8 cellular contexts compared by ENCODE assay signal in genomic region chr7:107725138-107725740, GRCh38. TPM values are rescaled to one million over a fixed set of nuclear protein-coding genes. Genes with fewer than 3 reads are reported as not detected.
DNase-seq lines count a peak whose midpoint lies in the region; ATAC-seq, FAIRE-seq and TF ChIP-seq lines count a peak whose summit lies in the region.

No MANE protein-coding gene starts in this region.

- H3K4me1 Mint-ChIP-seq in endothelial cell (ENCODE audit: unreplicated experiment) (peaks cover 6% of the 10 kb centered on the region), nephron progenitor cell (no peaks in the 10 kb centered on the region)

- TF ChIP-seq CTCF in endothelial cell (IDR thresholded peaks at IDR 0.05; ENCODE audit: unreplicated experiment) = peak; percentile 87
- peak; percentile 80 for TF ChIP-seq CTCF in nephron progenitor cell (IDR thresholded peaks at IDR 0.05)
- peak; percentile 71 for TF ChIP-seq CTCF in upper lobe of right lung (IDR thresholded peaks at IDR 0.05)

- peaks cover 9% of the 10 kb centered on the region for H3K27me3 ChIP-seq in upper lobe of right lung

- H3K27ac Mint-ChIP-seq in endothelial cell (ENCODE audit: unreplicated experiment) (no peak overlapping the region), nephron progenitor cell (no peak overlapping the region)

- intact Hi-C loops in upper lobe of right lung (cut with DNase I) (no loop called here), posterior vena cava (cut with DNase I) (loop anchor here in 1 of 2 donors (5.0 kb wide), 1 partner anchor 263 kb away; no protein-coding TSS in a partner anchor)

- DNase-seq in GDM1 (lab: John Stamatoyannopoulos, UW) (peak; percentile 49), NCI-H1930 (lab: John Stamatoyannopoulos, UW) (peak; percentile 23 to 57), endothelial cell (ENCODE audit: low spot score) (peak; percentile 34), nephron progenitor cell (peak; percentile 27), upper lobe of right lung (no peak), posterior vena cava (ENCODE audit: low spot score) (no peak)
- DNase-seq in activated CD4-positive, CD25-positive, alpha-beta regulatory T cell treated with anti-CD3 and anti-CD28 coated beads, Interleukin-2, amount 50 U/mL, for 16 hours (ENCODE audit: low read depth, low spot score) = peak; percentile 19

- no peaks in the 10 kb centered on the region for H3K4me1 ChIP-seq in upper lobe of right lung

- peaks cover 3% of the 10 kb centered on the region for H3K36me3 Mint-ChIP-seq in endothelial cell (ENCODE audit: low read depth, unreplicated experiment)
- H3K36me3 Mint-ChIP-seq in nephron progenitor cell (ENCODE audit: low read depth) = no peaks in the 10 kb centered on the region

- peak; percentile 56 for ATAC-seq in upper lobe of right lung

- H3K9me3 ChIP-seq in upper lobe of right lung = no peaks in the 10 kb centered on the region

- H3K4me3 Mint-ChIP-seq in endothelial cell (ENCODE audit: unreplicated experiment) (no peak overlapping the region), nephron progenitor cell (no peak overlapping the region)

- peaks cover 4% of the 10 kb centered on the region for H3K27me3 Mint-ChIP-seq in endothelial cell (ENCODE audit: unreplicated experiment)
- peaks cover 32% of the 10 kb centered on the region for H3K27me3 Mint-ChIP-seq in nephron progenitor cell (ENCODE audit: low read depth, poor library complexity)

- H3K36me3 ChIP-seq in upper lobe of right lung = no peaks in the 10 kb centered on the region

- FAIRE-seq in A204.1 (lab: Jason Lieb, UNC) = peak; percentile 99

- no peak overlapping the region for H3K4me3 ChIP-seq in upper lobe of right lung

- H3K9me3 Mint-ChIP-seq in endothelial cell (ENCODE audit: unreplicated experiment) (no peaks in the 10 kb centered on the region), nephron progenitor cell (no peaks in the 10 kb centered on the region)

- no peak overlapping the region for H3K27ac ChIP-seq in upper lobe of right lung

RNA-seq across cellular contexts. Expression of gene CBLL1, which starts 18.7 kb away (rescaled TPM):
- 37.4 TPM for total RNA-seq in endothelial cell (ENCODE audit: unreplicated experiment)
- total RNA-seq in upper lobe of right lung = 22.8 TPM
- 10 to 100 TPM; 18.6 to 20.7 TPM for total RNA-seq in posterior vena cava

Comparison
In these comparisons a context has a peak if more than half of its experiments do, and no peak if none do; other contexts are left out.
1. DNase-seq: peak in GDM1 (single experiment), NCI-H1930 (2 of 2), activated CD4-positive, CD25-positive, alpha-beta regulatory T cell treated with anti-CD3 and anti-CD28 coated beads, Interleukin-2, amount 50 U/mL, for 16 hours (single experiment), endothelial cell (single experiment) and nephron progenitor cell (single experiment); none in upper lobe of right lung (single experiment) and posterior vena cava (single experiment).
2. Peak in every context shown above with its lines, with median percentiles within 50 percentile points of each other: CTCF ChIP-seq.